In genomic region chr2:235550378-235550760, GRCh38 we compare ENCODE assay signal across 28 cellular contexts.
"Had no signal": no experiment of that assay in that cellular context is flagged by ENCODE, and none has a peak within 500 bp of the region (broad histone marks: within the 10 kb centered on the region; RNA-seq: fewer than 3 reads in every experiment).

No MANE protein-coding gene starts in this region.

- H2AFZ ChIP-seq: parathyroid adenoma had no signal

- H3K27me3 ChIP-seq: tibial nerve, upper lobe of left lung had no signal

- ATAC-seq: left lobe of liver; left ventricle myocardium superior; lower lobe of right lung; naive thymus-derived CD8-positive, alpha-beta T cell; right cardiac atrium; sciatic nerve; stimulated activated memory B cell treated with anti-CD40 and anti-IgM and Interleukin-4, amounts not matched to agents 10 μg/mL and 1 μg/mL and 100 μg/mL, for 72 hours; stimulated activated naive CD8-positive, alpha-beta T cell treated with anti-CD3 and anti-CD28 coated beads, Interleukin-15, amount 100 ng/mL, for 72 hours had no signal

- H3K4me3 Mint-ChIP-seq: naive thymus-derived CD8-positive, alpha-beta T cell; nephron; neural crest cell; stimulated activated memory B cell treated with anti-CD40 and anti-IgM and Interleukin-4, amounts not matched to agents 10 μg/mL and 1 μg/mL and 100 μg/mL, for 72 hours; stimulated activated naive CD8-positive, alpha-beta T cell treated with anti-CD3 and anti-CD28 coated beads, Interleukin-15, amount 100 ng/mL, for 72 hours had no signal

- H3K9me3 ChIP-seq: lower lobe of right lung, neutrophil, tibial nerve, upper lobe of left lung had no signal

- H3K4me1 Mint-ChIP-seq: naive thymus-derived CD8-positive, alpha-beta T cell; stimulated activated memory B cell treated with anti-CD40 and anti-IgM and Interleukin-4, amounts not matched to agents 10 μg/mL and 1 μg/mL and 100 μg/mL, for 72 hours; stimulated activated naive CD8-positive, alpha-beta T cell treated with anti-CD3 and anti-CD28 coated beads, Interleukin-15, amount 100 ng/mL, for 72 hours had no signal

- H3K36me3 Mint-ChIP-seq: naive thymus-derived CD8-positive, alpha-beta T cell; stimulated activated memory B cell treated with anti-CD40 and anti-IgM and Interleukin-4, amounts not matched to agents 10 μg/mL and 1 μg/mL and 100 μg/mL, for 72 hours had no signal

- DNase-seq: hippocampal formation; left ventricle myocardium superior; lower lobe of right lung; mammary epithelial cell; mesenchymal stem cell; occipital lobe; retina; small intestine; stimulated activated CD4-positive, alpha-beta T cell treated with anti-CD3 and anti-CD28 coated beads, Interleukin-1b, Interleukin-23, amount 100 ng/mL, for 48 hours; stimulated activated CD4-positive, alpha-beta T cell treated with anti-CD3 and anti-CD28 coated beads, Interleukin-2, amount 100 ng/mL, for 48 hours; stimulated activated CD4-positive, alpha-beta T cell treated with anti-CD3 and anti-CD28 coated beads, Interleukin-4, amount 100 ng/mL, for 4 hours; stimulated activated CD8-positive, alpha-beta memory T cell treated with anti-CD3 and anti-CD28 coated beads, Interleukin-4, amount 100 ng/mL, for 48 hours; stimulated activated naive CD4-positive, alpha-beta T cell treated with Interleukin-2 at 50 U/mL for 16 hours; stimulated activated naive CD8-positive, alpha-beta T cell treated with anti-CD3 and anti-CD28 coated beads, Interleukin-15, amount 100 ng/mL, for 72 hours; substantia nigra; upper lobe of left lung had no signal

- H3K36me3 ChIP-seq: lower lobe of right lung, neutrophil, tibial nerve, upper lobe of left lung had no signal

- H3K9me3 Mint-ChIP-seq: naive thymus-derived CD8-positive, alpha-beta T cell; nephron; neural crest cell; stimulated activated memory B cell treated with anti-CD40 and anti-IgM and Interleukin-4, amounts not matched to agents 10 μg/mL and 1 μg/mL and 100 μg/mL, for 72 hours; stimulated activated naive CD8-positive, alpha-beta T cell treated with anti-CD3 and anti-CD28 coated beads, Interleukin-15, amount 100 ng/mL, for 72 hours had no signal

- H3K27ac ChIP-seq: lower lobe of right lung, neutrophil, parathyroid adenoma, tibial nerve, upper lobe of left lung had no signal

- H3K4me3 ChIP-seq: lower lobe of right lung, tibial nerve, upper lobe of left lung had no signal

- H3K27ac Mint-ChIP-seq: naive thymus-derived CD8-positive, alpha-beta T cell; nephron; stimulated activated memory B cell treated with anti-CD40 and anti-IgM and Interleukin-4, amounts not matched to agents 10 μg/mL and 1 μg/mL and 100 μg/mL, for 72 hours; stimulated activated naive CD8-positive, alpha-beta T cell treated with anti-CD3 and anti-CD28 coated beads, Interleukin-15, amount 100 ng/mL, for 72 hours had no signal

- H3K9ac ChIP-seq: parathyroid adenoma had no signal

- FAIRE-seq: keratinocyte, small intestine, urothelium cell line had no signal
